15 cellular contexts compared by ENCODE assay signal in genomic region chr3:25849641-25850040, GRCh38. TPM values are rescaled to one million over a fixed set of nuclear protein-coding genes. Genes with fewer than 3 reads are reported as not detected.
DNase-seq lines count a peak whose midpoint lies in the region; ATAC-seq and TF ChIP-seq lines count a peak whose summit lies in the region.
"Had no signal": no experiment of that assay in that cellular context is flagged by ENCODE, and none has a peak within 500 bp of the region (broad histone marks: within the 10 kb centered on the region; RNA-seq: fewer than 3 reads in every experiment).

No MANE protein-coding gene starts in this region.

- no peak for TF ChIP-seq CTCF in cardiac fibroblast (IDR thresholded peaks at IDR 0.05; ENCODE audit: low read depth, low read length)

- DNase-seq in ACHN, result peak; percentile 1
- DNase-seq in cardiac fibroblast (ENCODE audit: low read depth in 2 of 2), result peak; percentile 18 to 46
- peak; percentile 22 for DNase-seq in kidney tubule cell (ENCODE audit: low spot score)
- DNase-seq in NCI-H146 (lab: John Stamatoyannopoulos, UW), result no peak
- DNase-seq: activated CD8-positive, alpha-beta memory T cell treated with anti-CD3 and anti-CD28 coated beads for 24 hours; colonic mucosa; mesenchymal stem cell; NCI-H1417 treated with DMSO at 0.1 percent for 48 hours; retina; stomach; T-helper 1 cell had no signal

- H3K4me1 ChIP-seq in HUES64 (ENCODE audit: insufficient read depth, low read length), result no peaks in the 10 kb centered on the region; the same call in 1 of the 2 replicates
- H3K4me1 ChIP-seq: colonic mucosa had no signal

- ATAC-seq in HG03354 (IDR thresholded peaks at IDR 0.05; ENCODE audit: poor library complexity, severe bottlenecking, unreplicated experiment) (no peak), GM21619 (IDR thresholded peaks at IDR 0.05; ENCODE audit: unreplicated experiment) (no peak), GM18498 (IDR thresholded peaks at IDR 0.05; ENCODE audit: unreplicated experiment) (no peak)

- WGBS in HUES64, result 89% methylated on average over 1 of the region's 1 CpG

- H3K4me3 ChIP-seq in HUES64 (ENCODE audit: low read length), result no peak overlapping the region
- H3K4me3 ChIP-seq in cardiac fibroblast (replicated peaks in 1 of 2; ENCODE audit: low read depth in 2 of 2, low read length in 2 of 2), result no peak overlapping the region
- H3K4me3 ChIP-seq: colonic mucosa, stomach had no signal

- in situ Hi-C loops in ACHN (cut with HindIII; ENCODE audit: low pct_ligation_motif_present, low pct_unique_long_range_greater_than_20kb, low sequenced_read_pairs), result no loop called here

- H3K9me3 ChIP-seq in HUES64 (ENCODE audit: insufficient read depth, low read depth, low read length), result peaks cover 4% of the 10 kb centered on the region; the same call in 1 of the 2 replicates
- H3K9me3 ChIP-seq: colonic mucosa, stomach had no signal

- H3K9ac ChIP-seq in HUES64 (ENCODE audit: low read depth, low read length), result no peak overlapping the region; the same call in 1 of the 2 replicates

- H3K27me3 ChIP-seq in HUES64 (ENCODE audit: insufficient read depth, low read length), result no peaks in the 10 kb centered on the region
- H3K27me3 ChIP-seq: colonic mucosa, stomach had no signal

- no peaks in the 10 kb centered on the region for H3K36me3 ChIP-seq in HUES64 (ENCODE audit: insufficient read depth, low read length)
- H3K36me3 ChIP-seq: colonic mucosa, stomach had no signal

- 0 out of 2 replicates have a peak overlapping the region, but pooled peaks have one; percentile 20 for H3K27ac ChIP-seq in HUES64 (ENCODE audit: low read depth, low read length)
- H3K27ac ChIP-seq: colonic mucosa, stomach had no signal

RNA-seq across cellular contexts. Expression of gene OXSM, which starts 59.8 kb away (rescaled TPM):
- polyA plus RNA-seq in HUES64 (2013, experiment 1 of 2), result 2.4 TPM
- polyA plus RNA-seq in HUES64 (2013, experiment 2 of 2), result 3.1 TPM
